In the genomic region with DNA sequence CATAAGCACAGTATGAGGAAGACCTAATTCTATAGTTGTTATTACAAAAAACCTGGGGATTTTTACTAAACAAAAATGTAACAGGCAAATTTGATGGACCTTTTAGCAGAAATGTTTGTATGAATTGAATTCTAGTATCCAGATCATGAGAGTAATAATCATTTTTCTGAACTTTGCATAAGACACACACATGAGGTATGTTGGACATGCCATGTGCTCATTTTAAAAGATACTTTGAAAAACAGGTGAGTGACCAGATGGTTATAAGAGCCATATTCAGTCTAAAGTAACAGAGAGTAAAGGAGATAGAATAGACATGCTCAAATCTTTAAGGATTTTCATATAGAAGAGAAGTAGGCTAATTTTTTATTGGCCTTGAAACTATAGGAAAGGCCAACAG, we compare ENCODE assay signal across 29 cellular contexts.
DNase-seq lines count a peak whose midpoint lies in the region; ATAC-seq, FAIRE-seq and TF ChIP-seq lines count a peak whose summit lies in the region.
"Had no signal": no experiment of that assay in that cellular context is flagged by ENCODE, and none has a peak within 500 bp of the region (broad histone marks: within the 10 kb centered on the region; RNA-seq: fewer than 3 reads in every experiment).

No MANE protein-coding gene starts in this region.

- FAIRE-seq in HepG2 (lab: Jason Lieb, UNC) = no peak
- FAIRE-seq: A204.1, A549, D721Med had no signal

- no peak for TF ChIP-seq POLR2A in HepG2 (IDR thresholded peaks at IDR 0.05; ENCODE audit: insufficient read depth in 1 of 2, low read depth in 2 of 2, low read length in 2 of 2)
- TF ChIP-seq POLR2A in right lobe of liver (IDR thresholded peaks at IDR 0.05) = no peak

- no TSS peak for BruUV-seq in HepG2 (replicated peaks; lab: Mats Ljungman, UMichigan)

- intact Hi-C loops in HepG2 (cut with micrococcal nuclease; ENCODE audit: unreplicated experiment) (no loop called here), right lobe of liver (cut with DNase I) (no loop called here)

- H3K4me2 ChIP-seq in HepG2 (ENCODE audit: low read depth, low read length) = no peak overlapping the region
- H3K4me2 ChIP-seq: A549; BLaER1; BLaER1 treated with 17β-estradiol and CSF1 and Interleukin-3, amounts not matched to agents 10 nM and 100 nM had no signal

- H3K9me3 ChIP-seq in HepG2 (ENCODE audit: low read length) (no peaks in the 10 kb centered on the region), right lobe of liver (no peaks in the 10 kb centered on the region)
- H3K9me3 ChIP-seq: A549; BE2C; BLaER1; BLaER1 treated with 17β-estradiol and CSF1 and Interleukin-3, amounts not matched to agents 10 nM and 100 nM; Caco-2 had no signal

- no peaks in the 10 kb centered on the region for H4K20me1 ChIP-seq in HepG2 (ENCODE audit: insufficient read depth, low read length)
- H4K20me1 ChIP-seq: BLaER1; BLaER1 treated with 17β-estradiol and CSF1 and Interleukin-3, amounts not matched to agents 10 nM and 100 nM had no signal

- H3K27ac ChIP-seq in HepG2 (ENCODE audit: extremely low read length, insufficient read depth, low read length) (no peak overlapping the region), right lobe of liver (no peak overlapping the region)
- H3K27ac ChIP-seq: 22Rv1; A549; BLaER1; BLaER1 treated with 17β-estradiol and CSF1 and Interleukin-3, amounts not matched to agents 10 nM and 100 nM; C4-2B had no signal

- no peak overlapping the region for H2AFZ ChIP-seq in HepG2 (ENCODE audit: low read length)

- H3K4me3 ChIP-seq in HepG2 (replicated peaks in 1 of 3; ENCODE audit: insufficient read depth in 1 of 3, low read depth in 2 of 3, low read length in 3 of 3) (no peak overlapping the region), right lobe of liver (no peak overlapping the region)
- H3K4me3 ChIP-seq: A549; BLaER1; BLaER1 treated with 17β-estradiol and CSF1 and Interleukin-3, amounts not matched to agents 10 nM and 100 nM had no signal

- POLR2A ChIA-PET in HepG2 (lab: Yijun Ruan, JAX) = no interaction called here

- H3K9ac ChIP-seq in HepG2 (ENCODE audit: insufficient read depth, low read depth, low read length) = no peak overlapping the region
- H3K9ac ChIP-seq: BLaER1; BLaER1 treated with 17β-estradiol and CSF1 and Interleukin-3, amounts not matched to agents 10 nM and 100 nM had no signal

- ATAC-seq in HepG2 = no peak
- no peak for ATAC-seq in right lobe of liver
- ATAC-seq: A549; CD8-positive, alpha-beta T cell had no signal

- in situ Hi-C loops in HepG2 (cut with HindIII; ENCODE audit: extremely low pct_ligation_motif_present, low pct_unique_long_range_greater_than_20kb) = no loop called here

- H3K27me3 ChIP-seq in HepG2 (ENCODE audit: control insufficient read depth in 1 of 2, insufficient read depth in 2 of 2, low read length in 2 of 2) (no peaks in the 10 kb centered on the region), right lobe of liver (no peaks in the 10 kb centered on the region)
- H3K27me3 ChIP-seq: BE2C; BLaER1; BLaER1 treated with 17β-estradiol and CSF1 and Interleukin-3, amounts not matched to agents 10 nM and 100 nM had no signal

- no peaks in the 10 kb centered on the region for H3K79me2 ChIP-seq in HepG2 (ENCODE audit: insufficient read depth, low read length)

- TF ChIP-seq RAD21 in HepG2 (CRISPR knock-in tag; IDR thresholded peaks at IDR 0.05) = no peak

- no peak for TF ChIP-seq CTCF in HepG2 (CRISPR knock-in tag; IDR thresholded peaks at IDR 0.05)
- no peak for TF ChIP-seq CTCF in right lobe of liver (IDR thresholded peaks at IDR 0.05)

- H3K4me1 ChIP-seq in HepG2 (ENCODE audit: insufficient read depth, low read length) (no peaks in the 10 kb centered on the region), right lobe of liver (no peaks in the 10 kb centered on the region)
- H3K4me1 ChIP-seq: A549; BE2C; BLaER1; BLaER1 treated with 17β-estradiol and CSF1 and Interleukin-3, amounts not matched to agents 10 nM and 100 nM; Caco-2 had no signal

- CTCF ChIA-PET in HepG2 (lab: Yijun Ruan, JAX; ENCODE audit: low intra/inter-chr PET ratio, low total read pairs) = no interaction called here

- H3K36me3 ChIP-seq in HepG2 (replicated peaks in 1 of 2; ENCODE audit: control insufficient read depth in 1 of 2, insufficient read depth in 2 of 2, low read length in 2 of 2) = no peaks in the 10 kb centered on the region
- H3K36me3 ChIP-seq in right lobe of liver = no peaks in the 10 kb centered on the region
- H3K36me3 ChIP-seq: BE2C; BLaER1; BLaER1 treated with 17β-estradiol and CSF1 and Interleukin-3, amounts not matched to agents 10 nM and 100 nM had no signal

- no peak for TF ChIP-seq EP300 in HepG2 (IDR thresholded peaks at IDR 0.05; ENCODE audit: low read depth in 2 of 2, low read length in 2 of 2)
- TF ChIP-seq EP300 in HepG2 (CRISPR knock-in tag; IDR thresholded peaks at IDR 0.05; ENCODE audit: borderline replicate concordance) = no peak

- DNase-seq in HepG2 (ENCODE audit: low spot score) = no peak
- no peak for DNase-seq in right lobe of liver
- DNase-seq: 8988T; ACHN; AML-193; BE2C; C1 segment of cervical spinal cord; Caco-2; Calu3; CD4-positive, alpha-beta memory T cell; CD4-positive, alpha-beta T cell; CD4-positive, CD25-positive, alpha-beta regulatory T cell; CD8-positive, alpha-beta memory T cell; CD8-positive, alpha-beta T cell; COR-L47; DMS 273 treated with DMSO at 0.1 percent for 48 hours; DMS153; DMS53; DMS79; DMS79 treated with DMSO at 0.1 percent for 48 hours; DND-41; EL had no signal

TF ChIP-seq in HepG2, 621 proteins besides CTCF, POLR2A, EP300 and RAD21:
- TF ChIP-seq TBX3 (IDR thresholded peaks at IDR 0.05; ENCODE audit: borderline replicate concordance) (no peak), PHF20 (CRISPR knock-in tag; IDR thresholded peaks at IDR 0.05) (no peak), MNT (IDR thresholded peaks at IDR 0.05) (peak; percentile 99)
